Comparison of ENCODE assay signal across 21 cellular contexts in genomic region chr1:56478734-56479133, GRCh38.
DNase-seq lines count a peak whose midpoint lies in the region; ATAC-seq, FAIRE-seq and TF ChIP-seq lines count a peak whose summit lies in the region.
"Had no signal": no experiment of that assay in that cellular context is flagged by ENCODE, and none has a peak within 500 bp of the region (broad histone marks: within the 10 kb centered on the region; RNA-seq: fewer than 3 reads in every experiment).

No MANE protein-coding gene starts in this region.

- H3K36me3 ChIP-seq in HepG2 (replicated peaks in 1 of 2; ENCODE audit: control insufficient read depth in 1 of 2, insufficient read depth in 2 of 2, low read length in 2 of 2), result no peaks in the 10 kb centered on the region
- no peaks in the 10 kb centered on the region for H3K36me3 ChIP-seq in right lobe of liver
- H3K36me3 ChIP-seq in osteoblast (ENCODE audit: insufficient read depth, low read length), result no peaks in the 10 kb centered on the region
- H3K36me3 ChIP-seq: BLaER1 treated with 17β-estradiol and CSF1 and Interleukin-3, amounts not matched to agents 10 nM and 100 nM had no signal

- ATAC-seq in HepG2, result no peak
- ATAC-seq in right lobe of liver, result no peak
- ATAC-seq: CD8-positive, alpha-beta T cell; Right ventricle myocardium inferior had no signal

- FAIRE-seq in HepG2 (lab: Jason Lieb, UNC), result no peak

- H3K36me3 Mint-ChIP-seq in glutamatergic neuron (ENCODE audit: unreplicated experiment) (no peaks in the 10 kb centered on the region), neural crest cell (ENCODE audit: low read depth) (no peaks in the 10 kb centered on the region), type B pancreatic cell (no peaks in the 10 kb centered on the region)
- H3K36me3 Mint-ChIP-seq: CD8-positive, alpha-beta T cell had no signal

- H4K20me1 ChIP-seq in HepG2 (ENCODE audit: insufficient read depth, low read length) (no peaks in the 10 kb centered on the region), osteoblast (ENCODE audit: insufficient read depth, low read length) (no peaks in the 10 kb centered on the region)
- H4K20me1 ChIP-seq: BLaER1 treated with 17β-estradiol and CSF1 and Interleukin-3, amounts not matched to agents 10 nM and 100 nM had no signal

- no peak overlapping the region; the same call in 1 of the 2 replicates for H3K9ac ChIP-seq in HepG2 (ENCODE audit: insufficient read depth, low read depth, low read length)
- H3K9ac ChIP-seq: BLaER1 treated with 17β-estradiol and CSF1 and Interleukin-3, amounts not matched to agents 10 nM and 100 nM had no signal

- peak overlapping the region; percentile 5 for H3K4me3 Mint-ChIP-seq in glutamatergic neuron (ENCODE audit: unreplicated experiment)
- H3K4me3 Mint-ChIP-seq in neural crest cell, result peak overlapping the region; percentile 68
- peak overlapping the region; percentile 55 for H3K4me3 Mint-ChIP-seq in type B pancreatic cell
- H3K4me3 Mint-ChIP-seq: CD8-positive, alpha-beta T cell had no signal

- TF ChIP-seq EP300 in HepG2 (IDR thresholded peaks at IDR 0.05; ENCODE audit: low read depth in 2 of 2, low read length in 2 of 2) (no peak), HepG2 (CRISPR knock-in tag; IDR thresholded peaks at IDR 0.05; ENCODE audit: borderline replicate concordance) (no peak)

- 96% methylated on average over 7 of the region's 7 CpGs for WGBS in HepG2 (ENCODE audit: low lambda C conversion rate)
- 71% methylated on average over 7 of the region's 7 CpGs for WGBS in right lobe of liver (ENCODE audit: insufficient coverage, low coverage, low lambda C conversion rate, missing lambda C conversion rate)

- H3K4me1 ChIP-seq in HepG2 (ENCODE audit: insufficient read depth, low read length) (peaks cover 82% of the 10 kb centered on the region), right lobe of liver (peaks cover 0 to 38% (median 10%) of the 10 kb centered on the region in 4 donors), osteoblast (ENCODE audit: insufficient read depth, low read length) (peaks cover 5% of the 10 kb centered on the region)

- H3K27me3 Mint-ChIP-seq in glutamatergic neuron (ENCODE audit: unreplicated experiment) (peaks cover 2% of the 10 kb centered on the region), neural crest cell (ENCODE audit: low read depth) (no peaks in the 10 kb centered on the region), type B pancreatic cell (peaks cover 9% of the 10 kb centered on the region)

- DNase-seq in HepG2 (ENCODE audit: low spot score), result no peak
- DNase-seq in right lobe of liver, result no peak
- no peak for DNase-seq in glutamatergic neuron
- DNase-seq in neural crest cell (ENCODE audit: low read depth, low spot score), result no peak
- DNase-seq in type B pancreatic cell (ENCODE audit: extremely low spot score, unreplicated experiment), result no peak
- DNase-seq in osteoblast (ENCODE audit: insufficient read length, low spot score, missing footprints), result no peak
- no peak for DNase-seq in stimulated activated CD4-positive, alpha-beta T cell treated with anti-CD3 and anti-CD28 coated beads, Interleukin-4, amount 100 ng/mL, for 4 hours
- no peak for DNase-seq in stimulated activated CD4-positive, alpha-beta T cell treated with anti-CD3 and anti-CD28 coated beads, Interleukin-2, amount 100 ng/mL, for 48 hours
- DNase-seq: ACHN; Calu3; CD8-positive, alpha-beta T cell; DMS153; GDM1; GOT3; Karpas-422; NCI-H187; NCI-H446; NCI-H526 had no signal

- peak overlapping the region in 1 of 3 experiments; percentile 77; a peak in 1 of 6 replicates for H3K4me3 ChIP-seq in HepG2 (replicated peaks in 1 of 3; ENCODE audit: insufficient read depth in 1 of 3, low read depth in 2 of 3, low read length in 3 of 3)
- no peak overlapping the region for H3K4me3 ChIP-seq in right lobe of liver
- no peak overlapping the region for H3K4me3 ChIP-seq in osteoblast (ENCODE audit: insufficient read depth, low read length)
- H3K4me3 ChIP-seq: BLaER1 treated with 17β-estradiol and CSF1 and Interleukin-3, amounts not matched to agents 10 nM and 100 nM had no signal

- no TSS peak for BruUV-seq in HepG2 (replicated peaks; lab: Mats Ljungman, UMichigan)

- no peaks in the 10 kb centered on the region for H3K9me3 ChIP-seq in HepG2 (ENCODE audit: low read length)
- H3K9me3 ChIP-seq in right lobe of liver, result no peaks in the 10 kb centered on the region
- H3K9me3 ChIP-seq in osteoblast (ENCODE audit: low read depth, low read length), result no peaks in the 10 kb centered on the region
- H3K9me3 ChIP-seq: BLaER1 treated with 17β-estradiol and CSF1 and Interleukin-3, amounts not matched to agents 10 nM and 100 nM had no signal

- H2AFZ ChIP-seq in HepG2 (ENCODE audit: low read length) (no peak overlapping the region), osteoblast (ENCODE audit: low read length) (no peak overlapping the region)

- POLR2A ChIA-PET in HepG2 (lab: Yijun Ruan, JAX), result interaction anchor here (1.4 to 1.9 kb wide), 5 partner anchors 16 to 288 kb away, joined by 4 to 11 read pairs (median 5); partner anchors contain the start of gene PLPP3

- H3K27me3 ChIP-seq in HepG2 (ENCODE audit: control insufficient read depth in 1 of 2, insufficient read depth in 2 of 2, low read length in 2 of 2) (no peaks in the 10 kb centered on the region), right lobe of liver (no peaks in the 10 kb centered on the region), osteoblast (ENCODE audit: insufficient read depth, low read length) (no peaks in the 10 kb centered on the region)

- no peak for TF ChIP-seq RAD21 in HepG2 (CRISPR knock-in tag; IDR thresholded peaks at IDR 0.05)

- H3K27ac ChIP-seq in HepG2 (ENCODE audit: extremely low read length, insufficient read depth, low read length), result no peak overlapping the region
- H3K27ac ChIP-seq in right lobe of liver, result no peak overlapping the region
- H3K27ac ChIP-seq in osteoblast (ENCODE audit: low read depth, low read length), result no peak overlapping the region
- H3K27ac ChIP-seq: 22Rv1; BLaER1 treated with 17β-estradiol and CSF1 and Interleukin-3, amounts not matched to agents 10 nM and 100 nM had no signal

- no peak overlapping the region for H3K27ac Mint-ChIP-seq in glutamatergic neuron (ENCODE audit: unreplicated experiment)
- peak overlapping the region; percentile 2 for H3K27ac Mint-ChIP-seq in neural crest cell (ENCODE audit: unreplicated experiment)
- H3K27ac Mint-ChIP-seq in type B pancreatic cell, result no peak overlapping the region
- H3K27ac Mint-ChIP-seq: CD8-positive, alpha-beta T cell had no signal

- H3K4me1 Mint-ChIP-seq in glutamatergic neuron (ENCODE audit: low read depth, unreplicated experiment) (peaks cover 4% of the 10 kb centered on the region), neural crest cell (peaks cover 19% of the 10 kb centered on the region), type B pancreatic cell (ENCODE audit: unreplicated experiment) (peaks cover 14% of the 10 kb centered on the region)

- CTCF ChIA-PET in HepG2 (lab: Yijun Ruan, JAX; ENCODE audit: low intra/inter-chr PET ratio, low total read pairs), result no interaction called here

- intact Hi-C loops in HepG2 (cut with micrococcal nuclease; ENCODE audit: unreplicated experiment), result no loop called here
- intact Hi-C loops in right lobe of liver (cut with DNase I), result no loop called here

- no peak for TF ChIP-seq CTCF in HepG2 (CRISPR knock-in tag; IDR thresholded peaks at IDR 0.05)
- no peak for TF ChIP-seq CTCF in right lobe of liver (IDR thresholded peaks at IDR 0.05)
- no peak for TF ChIP-seq CTCF in glutamatergic neuron (IDR thresholded peaks at IDR 0.05; ENCODE audit: partially characterized antibody, unreplicated experiment)
- TF ChIP-seq CTCF in neural crest cell (conservative IDR thresholded peaks at IDR 0.05), result no peak
- TF ChIP-seq CTCF in type B pancreatic cell (conservative IDR thresholded peaks at IDR 0.05), result no peak
- no peak for TF ChIP-seq CTCF in osteoblast (IDR thresholded peaks at IDR 0.05; ENCODE audit: extremely low read depth, low read depth, low read length)

- no peak overlapping the region for H3K4me2 ChIP-seq in HepG2 (ENCODE audit: low read depth, low read length)
- no peak overlapping the region for H3K4me2 ChIP-seq in osteoblast (ENCODE audit: insufficient read depth, low read length)
- H3K4me2 ChIP-seq: BLaER1 treated with 17β-estradiol and CSF1 and Interleukin-3, amounts not matched to agents 10 nM and 100 nM had no signal

- in situ Hi-C loops in HepG2 (cut with HindIII; ENCODE audit: extremely low pct_ligation_motif_present, low pct_unique_long_range_greater_than_20kb), result no loop called here

- no peak for TF ChIP-seq POLR2A in HepG2 (IDR thresholded peaks at IDR 0.05; ENCODE audit: insufficient read depth in 1 of 2, low read depth in 2 of 2, low read length in 2 of 2)
- TF ChIP-seq POLR2A in right lobe of liver (IDR thresholded peaks at IDR 0.05), result no peak

- H3K9me3 Mint-ChIP-seq in glutamatergic neuron (ENCODE audit: unreplicated experiment), result peaks cover 3% of the 10 kb centered on the region
- no peaks in the 10 kb centered on the region for H3K9me3 Mint-ChIP-seq in neural crest cell
- no peaks in the 10 kb centered on the region for H3K9me3 Mint-ChIP-seq in type B pancreatic cell
- H3K9me3 Mint-ChIP-seq: CD8-positive, alpha-beta T cell had no signal

- no peaks in the 10 kb centered on the region for H3K79me2 ChIP-seq in HepG2 (ENCODE audit: insufficient read depth, low read length)
- H3K79me2 ChIP-seq in osteoblast (ENCODE audit: insufficient read depth, low read length), result no peaks in the 10 kb centered on the region

TF ChIP-seq in HepG2, 621 proteins besides CTCF, POLR2A, EP300 and RAD21 (continues in another document):
- TF ChIP-seq ZNF101 (CRISPR knock-in tag; IDR thresholded peaks at IDR 0.05; ENCODE audit: borderline replicate concordance, low read depth) (no peak), ZNF547 (CRISPR knock-in tag; IDR thresholded peaks at IDR 0.05) (0 out of 2 replicates have a peak, but pooled peaks have one; percentile 32)

Comparison
In these comparisons a context has a peak if more than half of its experiments do, and no peak if none do; other contexts are left out.
1. H3K4me3 Mint-ChIP-seq: peak in every context shown above with its lines; median percentile 68 in neural crest cell; 55 in type B pancreatic cell; 5 in glutamatergic neuron.